ENCODE assay signal across 9 cellular contexts in genomic region chr1:228415853-228416216, GRCh38. TPM values are rescaled to one million over a fixed set of nuclear protein-coding genes. Genes with fewer than 3 reads are reported as not detected.
DNase-seq lines count a peak whose midpoint lies in the region; ATAC-seq, FAIRE-seq and TF ChIP-seq lines count a peak whose summit lies in the region.
"Had no signal": no experiment of that assay in that cellular context is flagged by ENCODE, and none has a peak within 500 bp of the region (broad histone marks: within the 10 kb centered on the region; RNA-seq: fewer than 3 reads in every experiment).

No MANE protein-coding gene starts in this region.

- no peak overlapping the region for H3K4me2 ChIP-seq in Karpas-422 (ENCODE audit: low read depth, low read length, poor library complexity, severe bottlenecking)

- no peaks in the 10 kb centered on the region for H3K9me3 Mint-ChIP-seq in CD4-positive, CD25-positive, alpha-beta regulatory T cell

- no peak for FAIRE-seq in pancreas (lab: Jason Lieb, UNC)

- no peaks in the 10 kb centered on the region for H3K36me3 ChIP-seq in CD4-positive, CD25-positive, alpha-beta regulatory T cell (ENCODE audit: control insufficient read depth, insufficient read depth, low read length)
- H3K36me3 ChIP-seq in SK-N-MC (ENCODE audit: insufficient read depth, low read length) (no peaks in the 10 kb centered on the region), esophagus squamous epithelium (peaks cover 0 to 6% (median 0%) of the 10 kb centered on the region in 3 donors), pancreas (no peaks in the 10 kb centered on the region), Karpas-422 (ENCODE audit: insufficient read depth, low read length) (no peaks in the 10 kb centered on the region)

- peak in 1 of 2 donors; percentile 4 for ATAC-seq in CD4-positive, CD25-positive, alpha-beta regulatory T cell (ENCODE audit: low read depth in 2 of 2)
- ATAC-seq in pancreas (peak in 1 of 4 donors; percentile 11), HG03095 (IDR thresholded peaks at IDR 0.05; ENCODE audit: unreplicated experiment) (no peak)

- DNase-seq in CD4-positive, CD25-positive, alpha-beta regulatory T cell: peak in 1 of 3 donors; percentile 24
- DNase-seq in SK-N-MC (ENCODE audit: low read depth, low spot score): no peak
- no peak for DNase-seq in esophagus squamous epithelium (lab: John Stamatoyannopoulos, UW)
- no peak for DNase-seq in pancreas
- DNase-seq in Karpas-422: no peak
- no peak for DNase-seq in central memory CD4-positive, alpha-beta T cell
- no peak for DNase-seq in DMS79 treated with DMSO at 0.1 percent for 48 hours (lab: John Stamatoyannopoulos, UW)
- DNase-seq: cortex of kidney had no signal

- H3K9ac ChIP-seq in SK-N-MC (ENCODE audit: insufficient read length) (no peak overlapping the region), Karpas-422 (ENCODE audit: low read length) (no peak overlapping the region)

- no peak overlapping the region for H3K27ac ChIP-seq in CD4-positive, CD25-positive, alpha-beta regulatory T cell (ENCODE audit: insufficient read depth, low read length, poor library complexity, severe bottlenecking)
- H3K27ac ChIP-seq in SK-N-MC (no peak overlapping the region), esophagus squamous epithelium (no peak overlapping the region), pancreas (no peak overlapping the region), Karpas-422 (ENCODE audit: low read length) (no peak overlapping the region)

- intact Hi-C loops in esophagus squamous epithelium (cut with DNase I) (no loop called here), pancreas (cut with DNase I) (no loop called here)

- H3K79me2 ChIP-seq in Karpas-422 (ENCODE audit: low read length): no peaks in the 10 kb centered on the region

- peaks cover 4% of the 10 kb centered on the region for H3K36me3 Mint-ChIP-seq in CD4-positive, CD25-positive, alpha-beta regulatory T cell

- H3K27me3 ChIP-seq in CD4-positive, CD25-positive, alpha-beta regulatory T cell (ENCODE audit: control insufficient read depth, insufficient read depth, low read length): peaks cover 10% of the 10 kb centered on the region
- H3K27me3 ChIP-seq in esophagus squamous epithelium (peaks cover 0 to 57% (median 7%) of the 10 kb centered on the region in 4 donors), pancreas (no peaks in the 10 kb centered on the region), Karpas-422 (ENCODE audit: low read length) (no peaks in the 10 kb centered on the region)

- peak overlapping the region; percentile 31 for H3K4me3 ChIP-seq in CD4-positive, CD25-positive, alpha-beta regulatory T cell (ENCODE audit: low read depth, low read length)
- H3K4me3 ChIP-seq in SK-N-MC (peak overlapping the region; percentile 60), esophagus squamous epithelium (peak overlapping the region; percentile 43 to 63 (median 52)), pancreas (peak overlapping the region in 3 of 4 donors; percentile 29 to 47 (median 40)), Karpas-422 (ENCODE audit: low read length) (no peak overlapping the region)

- no peaks in the 10 kb centered on the region for H3K9me2 ChIP-seq in Karpas-422 (replicated peaks; ENCODE audit: insufficient read depth, low read length)

- no peaks in the 10 kb centered on the region for H4K20me1 ChIP-seq in Karpas-422 (ENCODE audit: insufficient read depth, low read depth, low read length)

- peak overlapping the region in 1 of 3 donors; percentile 45 for H3K27ac Mint-ChIP-seq in CD4-positive, CD25-positive, alpha-beta regulatory T cell

- WGBS in esophagus squamous epithelium, 2 donors: 25 to 37% methylated on average over 5 to 14 of the region's 23 CpGs
- 22 to 23% methylated on average over 23 of the region's 23 CpGs for WGBS in pancreas, 2 donors

- H3K4me1 ChIP-seq in CD4-positive, CD25-positive, alpha-beta regulatory T cell (ENCODE audit: control insufficient read depth, insufficient read depth, low read length, poor library complexity, severe bottlenecking): peaks cover 21% of the 10 kb centered on the region
- H3K4me1 ChIP-seq in esophagus squamous epithelium: peaks cover 17 to 46% (median 18%) of the 10 kb centered on the region in 3 donors
- peaks cover 0 to 5% (median 0%) of the 10 kb centered on the region in 3 donors for H3K4me1 ChIP-seq in pancreas
- H3K4me1 ChIP-seq in Karpas-422 (ENCODE audit: low read length): no peaks in the 10 kb centered on the region

- TF ChIP-seq CTCF in esophagus squamous epithelium (IDR thresholded peaks at IDR 0.05) (no peak), pancreas (IDR thresholded peaks at IDR 0.05) (no peak)

- H3K4me3 Mint-ChIP-seq in CD4-positive, CD25-positive, alpha-beta regulatory T cell: peak overlapping the region; percentile 51 to 84 (median 68)

- H2AFZ ChIP-seq in Karpas-422 (ENCODE audit: low read length): no peak overlapping the region

- no peaks in the 10 kb centered on the region for H3K9me3 ChIP-seq in CD4-positive, CD25-positive, alpha-beta regulatory T cell (ENCODE audit: control insufficient read depth in 2 of 2, low read length in 2 of 2)
- H3K9me3 ChIP-seq in SK-N-MC (ENCODE audit: low read depth, low read length): no peaks in the 10 kb centered on the region
- no peaks in the 10 kb centered on the region for H3K9me3 ChIP-seq in esophagus squamous epithelium
- no peaks in the 10 kb centered on the region for H3K9me3 ChIP-seq in pancreas
- H3K9me3 ChIP-seq in Karpas-422 (ENCODE audit: low read length): no peaks in the 10 kb centered on the region

- H3K4me1 Mint-ChIP-seq in CD4-positive, CD25-positive, alpha-beta regulatory T cell: peaks cover 5 to 30% (median 17%) of the 10 kb centered on the region in 4 donors

- TF ChIP-seq POLR2A in esophagus squamous epithelium (IDR thresholded peaks at IDR 0.05): no peak

- H3K27me3 Mint-ChIP-seq in CD4-positive, CD25-positive, alpha-beta regulatory T cell: peaks cover 34% of the 10 kb centered on the region

RNA-seq across cellular contexts. Expression of gene TRIM17, which starts 0.8 kb away (rescaled TPM):
- total RNA-seq in CD4-positive, CD25-positive, alpha-beta regulatory T cell: 0.30 TPM
- polyA plus RNA-seq in CD4-positive, CD25-positive, alpha-beta regulatory T cell: under 1 TPM in 3 of 4 donors, not detected in 1; 0.41 to 0.61 (median 0.41) TPM
- total RNA-seq in esophagus squamous epithelium: 1 to 10 TPM in 2 of 4 donors, under 1 TPM in 2; 0.13 to 3.0 (median 0.99) TPM
- total RNA-seq in pancreas: 1 to 10 TPM in 1 of 6 donors, under 1 TPM in 4, not detected in 1; 0.14 to 2.4 (median 0.38) TPM
- polyA plus RNA-seq in pancreas: under 1 TPM; 0.14 to 0.68 TPM
- 0.29 TPM in 1 of 2 replicates, not detected in the other for total RNA-seq in Karpas-422 (2014; rRNA removed; shearing (Covaris generic); ENCODE audit: low replicate concordance)

RNA-seq across cellular contexts. Expression of gene TRIM11, which starts 9.2 kb away (rescaled TPM):
- 63.4 TPM for total RNA-seq in CD4-positive, CD25-positive, alpha-beta regulatory T cell
- 10 to 100 TPM; 16.4 to 23.5 (median 19.5) TPM for polyA plus RNA-seq in CD4-positive, CD25-positive, alpha-beta regulatory T cell
- 10 to 100 TPM; 15.2 to 30.8 (median 20.6) TPM for total RNA-seq in esophagus squamous epithelium
- 10 to 100 TPM in 2 of 6 donors, 1 to 10 TPM in 4; 7.6 to 15.1 (median 9.2) TPM for total RNA-seq in pancreas
- polyA plus RNA-seq in pancreas: 10 to 100 TPM; 13.6 to 16.3 TPM
- total RNA-seq in Karpas-422 (2014; rRNA removed; shearing (Covaris generic); ENCODE audit: low replicate concordance): 27.7 and 39.5 TPM in 2 replicates
